29 cellular contexts compared by ENCODE assay signal in the genomic region with DNA sequence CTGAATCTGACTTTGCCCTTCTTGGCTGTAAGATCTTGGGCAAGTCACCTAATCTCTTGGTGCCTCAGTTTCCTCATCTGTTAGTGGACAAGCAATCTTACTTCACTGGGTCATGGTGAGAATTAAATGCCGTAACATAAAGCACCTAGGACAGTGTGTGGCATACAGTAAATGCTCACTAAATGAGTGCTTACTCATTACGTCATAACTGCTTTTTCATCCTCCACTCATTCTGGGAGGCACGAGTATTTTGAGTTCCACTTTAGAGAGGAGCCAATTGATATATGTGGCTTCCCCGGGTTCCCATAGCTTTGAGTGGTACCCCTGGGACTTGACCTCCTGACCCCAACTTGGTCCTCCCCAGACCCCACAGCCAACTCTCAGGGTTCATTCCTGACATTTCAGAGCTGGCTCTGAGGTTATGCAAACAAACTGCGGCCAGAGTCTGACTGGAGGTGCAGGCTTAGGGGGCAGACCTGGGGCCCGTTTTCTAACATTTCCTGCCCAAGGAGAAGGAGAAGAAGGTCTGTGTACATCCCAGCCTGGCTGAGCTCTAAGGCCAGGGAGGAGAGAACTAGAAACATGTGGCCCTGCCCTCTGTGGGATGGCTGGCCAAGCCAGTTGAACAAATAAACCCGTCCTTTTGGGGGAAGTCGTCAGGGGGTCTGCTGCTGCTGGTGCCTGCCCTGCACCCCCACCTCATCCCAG. TPM values are rescaled to one million over a fixed set of nuclear protein-coding genes. Genes with fewer than 3 reads are reported as not detected.
A peak's percentile ranks its signal among the peaks of the same experiment; 100 is the strongest.
DNase-seq lines count a peak whose midpoint lies in the region; ATAC-seq, FAIRE-seq and TF ChIP-seq lines count a peak whose summit lies in the region.
"Had no signal": no experiment of that assay in that cellular context is flagged by ENCODE, and none has a peak within 500 bp of the region (broad histone marks: within the 10 kb centered on the region; RNA-seq: fewer than 3 reads in every experiment).

No MANE protein-coding gene starts in this region.

- no peaks in the 10 kb centered on the region for H3K27me3 ChIP-seq in right atrium auricular region
- no peaks in the 10 kb centered on the region for H3K27me3 ChIP-seq in uterus
- H3K27me3 ChIP-seq: adrenal gland, cardiac muscle cell, Peyer's patch, upper lobe of right lung had no signal

- CTCF ChIA-PET in A549 (lab: Yijun Ruan, JAX) = interaction anchor here (0.7 to 5.6 kb wide), 4 partner anchors 38 to 198 kb away, joined by 3 to 25 read pairs (median 15); no protein-coding TSS in a partner anchor

- intact Hi-C loops in sciatic nerve (cut with DNase I) = no loop called here
- intact Hi-C loops in uterus (cut with DNase I; ENCODE audit: low total_unique reads) = no loop called here

- peak overlapping the region in 1 of 2 experiments; percentile 61; a peak in 3 of 6 replicates for H3K27ac ChIP-seq in A549
- H3K27ac ChIP-seq in right atrium auricular region = peak overlapping the region; percentile 39 to 53
- H3K27ac ChIP-seq in uterus = peak overlapping the region in 1 of 2 donors; percentile 16
- H3K27ac ChIP-seq: C4-2B, cardiac muscle cell, foreskin keratinocyte, Peyer's patch, upper lobe of right lung had no signal

- WGBS in A549 (ENCODE audit: missing lambda C conversion rate) = 46% methylated on average over 8 of the region's 8 CpGs

- TF ChIP-seq CTCF in A549 (IDR thresholded peaks at IDR 0.05) (no peak), right atrium auricular region (IDR thresholded peaks at IDR 0.05) (no peak), uterus (IDR thresholded peaks at IDR 0.05) (no peak)

- DNase-seq in A549 (ENCODE audit: low read depth in 1 of 2, low spot score in 1 of 2) (no peak), MV-4-11 (lab: John Stamatoyannopoulos, UW) (peak; percentile 34), right atrium auricular region (ENCODE audit: low spot score) (peak; percentile 64), sciatic nerve (ENCODE audit: low spot score) (no peak), NCI-H1105 treated with DMSO at 0.1 percent for 48 hours (lab: John Stamatoyannopoulos, UW) (no peak), NCI-H1092 treated with DMSO at 0.1 percent for 48 hours (lab: John Stamatoyannopoulos, UW) (no peak), uterus (no peak)
- no peak for DNase-seq in central memory CD4-positive, alpha-beta T cell
- DNase-seq: activated CD4-positive, alpha-beta memory T cell treated with anti-CD3 and anti-CD28 coated beads for 36 hours; activated gamma-delta T cell; adrenal gland; foreskin keratinocyte; hypothalamus; mammary epithelial cell; NCI-H2107; NCI-H510A; small intestine; stimulated activated CD4-positive, alpha-beta T cell treated with anti-CD3 and anti-CD28 coated beads, Interleukin-4, amount 100 ng/mL, for 1 hour; T-helper 17 cell; upper lobe of right lung had no signal

- H3K9me3 ChIP-seq in A549 (no peaks in the 10 kb centered on the region), right atrium auricular region (no peaks in the 10 kb centered on the region), uterus (no peaks in the 10 kb centered on the region)
- H3K9me3 ChIP-seq: adrenal gland, Peyer's patch, upper lobe of right lung had no signal

- no peak for TF ChIP-seq EP300 in A549 (IDR thresholded peaks at IDR 0.05)

- TF ChIP-seq POLR2A in A549 (IDR thresholded peaks at IDR 0.05; ENCODE audit: low read length) (no peak), uterus (IDR thresholded peaks at IDR 0.05) (no peak)

- TF ChIP-seq RAD21 in A549 (conservative IDR thresholded peaks at IDR 0.05 in 1 of 2, IDR thresholded peaks at IDR 0.05 in 1 of 2) = no peak

- no peak for FAIRE-seq in A549 (lab: Jason Lieb, UNC)
- FAIRE-seq: A204.1, GM12891, H54, islet of Langerhans, small intestine had no signal

- no peaks in the 10 kb centered on the region for H3K36me3 ChIP-seq in right atrium auricular region
- no peaks in the 10 kb centered on the region for H3K36me3 ChIP-seq in uterus
- H3K36me3 ChIP-seq: adrenal gland, cardiac muscle cell, Peyer's patch, upper lobe of right lung had no signal

- POLR2A ChIA-PET in A549 (lab: Yijun Ruan, JAX) = no interaction called here

- H3K4me2 ChIP-seq in A549 = peak overlapping the region; percentile 35

- ATAC-seq in A549 (peak in 1 of 2 experiments; percentile 43; a peak in 3 of 6 replicates), sciatic nerve (peak; percentile 80)
- ATAC-seq: foreskin keratinocyte, T-helper 17 cell, upper lobe of right lung had no signal

- peaks cover 15% of the 10 kb centered on the region for H3K4me1 ChIP-seq in A549
- peaks cover 0 to 12% of the 10 kb centered on the region in 2 donors for H3K4me1 ChIP-seq in right atrium auricular region
- H3K4me1 ChIP-seq in uterus = no peaks in the 10 kb centered on the region
- H3K4me1 ChIP-seq: foreskin keratinocyte, Peyer's patch had no signal

- H3K4me3 ChIP-seq in A549 (no peak overlapping the region), right atrium auricular region (no peak overlapping the region), uterus (no peak overlapping the region)
- H3K4me3 ChIP-seq: adrenal gland, cardiac muscle cell, Peyer's patch, upper lobe of right lung had no signal

TF ChIP-seq in A549, 52 proteins besides CTCF, POLR2A, EP300 and RAD21:
- TF ChIP-seq, protein P1, sequence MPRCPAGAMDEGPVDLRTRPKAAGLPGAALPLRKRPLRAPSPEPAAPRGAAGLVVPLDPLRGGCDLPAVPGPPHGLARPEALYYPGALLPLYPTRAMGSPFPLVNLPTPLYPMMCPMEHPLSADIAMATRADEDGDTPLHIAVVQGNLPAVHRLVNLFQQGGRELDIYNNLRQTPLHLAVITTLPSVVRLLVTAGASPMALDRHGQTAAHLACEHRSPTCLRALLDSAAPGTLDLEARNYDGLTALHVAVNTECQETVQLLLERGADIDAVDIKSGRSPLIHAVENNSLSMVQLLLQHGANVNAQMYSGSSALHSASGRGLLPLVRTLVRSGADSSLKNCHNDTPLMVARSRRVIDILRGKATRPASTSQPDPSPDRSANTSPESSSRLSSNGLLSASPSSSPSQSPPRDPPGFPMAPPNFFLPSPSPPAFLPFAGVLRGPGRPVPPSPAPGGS (IDR thresholded peaks at IDR 0.05) = no peak
- no peak for TF ChIP-seq FOSB (CRISPR knock-in tag; IDR thresholded peaks at IDR 0.05)
- TF ChIP-seq TFCP2L1 (CRISPR knock-in tag; IDR thresholded peaks at IDR 0.05) = no peak
- TF ChIP-seq ESRRA (IDR thresholded peaks at IDR 0.05; ENCODE audit: borderline replicate concordance, low read length) = no peak

RNA-seq across cellular contexts. Expression of a gene that starts 5.8 kb away (rescaled TPM):
- polyA plus RNA-seq in A549 (2011; rRNA removed) (0.03 TPM in 1 of 2 replicates, not detected in the other), A549 (2017; fragmentation: RNase III; extraction: RNeasy Plus Mini Kit Qiagen cat#74134 plus additional on column Dnase treatment) (0.03 to 0.04 TPM (median 0.03 TPM) in 3 replicates)
- polyA plus RNA-seq in A549 (2012; cell fraction: cytosol; rRNA removed) = 0.01 TPM in 2 replicates
- 0.01 and 0.02 TPM in 2 replicates for polyA plus RNA-seq in A549 (2012; cell fraction: nucleus; rRNA removed)
- not detected in 2 replicates for polyA minus RNA-seq in A549 (2011; rRNA and poly(A)+ RNA removed)
- total RNA-seq in right atrium auricular region (under 1 TPM in 1 of 2 donors, not detected in 1; 0.11 TPM), sciatic nerve (0.27 TPM), uterus (1 to 10 TPM in 3 of 4 donors, under 1 TPM in 1; 0.55 to 8.8 (median 3.8) TPM)
- total RNA-seq: activated CD4-positive, alpha-beta memory T cell treated with anti-CD3 and anti-CD28 coated beads for 36 hours; foreskin keratinocyte; LHCN-M2; myocyte; T-helper 17 cell had no signal
- polyA plus RNA-seq: foreskin keratinocyte had no signal

Comparison
In these comparisons a context has a peak if more than half of its experiments do, and no peak if none do; other contexts are left out.
1. DNase-seq: peak in MV-4-11 (single experiment) and right atrium auricular region (single experiment); none in A549 (0 of 2), sciatic nerve (single experiment), central memory CD4-positive, alpha-beta T cell (single experiment), NCI-H1105 treated with DMSO at 0.1 percent for 48 hours (single experiment), NCI-H1092 treated with DMSO at 0.1 percent for 48 hours (single experiment) and uterus (0 of 2).